14 cellular contexts compared by ENCODE assay signal in genomic region chr2:25337276-25337675, GRCh38. TPM values are rescaled to one million over a fixed set of nuclear protein-coding genes. Genes with fewer than 3 reads are reported as not detected.
DNase-seq lines count a peak whose midpoint lies in the region; ATAC-seq and TF ChIP-seq lines count a peak whose summit lies in the region.
"Had no signal": no experiment of that assay in that cellular context is flagged by ENCODE, and none has a peak within 500 bp of the region (broad histone marks: within the 10 kb centered on the region; RNA-seq: fewer than 3 reads in every experiment).

No MANE protein-coding gene starts in this region.

- H3K27ac Mint-ChIP-seq in natural killer cell (peak overlapping the region; percentile 49 to 71), T-cell (peak overlapping the region; percentile 93 to 95), CD14-positive monocyte (no peak overlapping the region)
- peak overlapping the region in 1 of 2 donors; percentile 22 for H3K27ac Mint-ChIP-seq in natural killer cell treated with Interleukin-12 subunit alpha and Interleukin-12 subunit beta and Interleukin-15 and Interleukin-18, amount 100 ng/mL, for 72 hours

- TF ChIP-seq EP300 in stomach (IDR thresholded peaks at IDR 0.05) = no peak

- H3K4me3 Mint-ChIP-seq in natural killer cell = peak overlapping the region; percentile 40
- no peak overlapping the region for H3K4me3 Mint-ChIP-seq in natural killer cell treated with Interleukin-12 subunit alpha and Interleukin-12 subunit beta and Interleukin-15 and Interleukin-18, amount 100 ng/mL, for 72 hours
- peak overlapping the region; percentile 14 to 57 (median 39) for H3K4me3 Mint-ChIP-seq in T-cell
- H3K4me3 Mint-ChIP-seq in CD14-positive monocyte = no peak overlapping the region

- no peaks in the 10 kb centered on the region for H3K36me3 ChIP-seq in stomach
- H3K36me3 ChIP-seq: vagina had no signal

- ATAC-seq in natural killer cell (no peak), T-cell (replicated peaks in 1 of 4) (peak in 3 of 4 experiments; percentile 21 to 42 (median 25)), esophagus mucosa (peak; percentile 42), GM18505 (IDR thresholded peaks at IDR 0.05; ENCODE audit: unreplicated experiment) (no peak)
- no peak for ATAC-seq in natural killer cell treated with Interleukin-12 subunit alpha and Interleukin-12 subunit beta and Interleukin-15 and Interleukin-18, amount 100 ng/mL, for 72 hours

- H3K9me3 Mint-ChIP-seq in natural killer cell (no peaks in the 10 kb centered on the region), T-cell (no peaks in the 10 kb centered on the region), CD14-positive monocyte (no peaks in the 10 kb centered on the region)
- no peaks in the 10 kb centered on the region for H3K9me3 Mint-ChIP-seq in natural killer cell treated with Interleukin-12 subunit alpha and Interleukin-12 subunit beta and Interleukin-15 and Interleukin-18, amount 100 ng/mL, for 72 hours

- DNase-seq in natural killer cell (no peak), T-cell (peak in 2 of 34 experiments; percentile 10 to 19), superior temporal gyrus (ENCODE audit: extremely low spot score) (peak; percentile 10), stomach (no peak), CD14-positive monocyte (ENCODE audit: low spot score) (no peak)
- DNase-seq in natural killer cell treated with Interleukin-12 subunit alpha and Interleukin-12 subunit beta and Interleukin-15 and Interleukin-18, amount 100 ng/mL, for 72 hours (ENCODE audit: low spot score) = no peak
- DNase-seq: activated CD8-positive, alpha-beta memory T cell treated with anti-CD3 and anti-CD28 coated beads for 24 hours; EL; NCI-H187 treated with DMSO at 0.1 percent for 48 hours; NCI-H526; stimulated activated CD4-positive, alpha-beta T cell treated with anti-CD3 and anti-CD28 coated beads, Interleukin-12 subunit alpha, Interleukin-12 subunit beta, amount 100 ng/mL, for 4 hours had no signal

- no peak overlapping the region for H3K4me3 ChIP-seq in stomach
- H3K4me3 ChIP-seq: vagina had no signal

- no peaks in the 10 kb centered on the region for H3K9me3 ChIP-seq in stomach
- H3K9me3 ChIP-seq: vagina had no signal

- POLR2A ChIA-PET in T-cell (lab: Charles Lee) = no interaction called here

- CTCF ChIA-PET in T-cell (lab: Charles Lee) = interaction anchor here (1.9 to 2.0 kb wide), 2 partner anchors 28 to 39 kb away, joined by 6 read pairs; no protein-coding TSS in a partner anchor

- H3K27me3 Mint-ChIP-seq in natural killer cell (ENCODE audit: low read depth in 2 of 2) (no peaks in the 10 kb centered on the region), T-cell (no peaks in the 10 kb centered on the region), CD14-positive monocyte (ENCODE audit: low read depth in 3 of 3) (peaks cover 0 to 8% (median 5%) of the 10 kb centered on the region in 3 donors)
- H3K27me3 Mint-ChIP-seq in natural killer cell treated with Interleukin-12 subunit alpha and Interleukin-12 subunit beta and Interleukin-15 and Interleukin-18, amount 100 ng/mL, for 72 hours = no peaks in the 10 kb centered on the region

- peaks cover 33 to 83% (median 55%) of the 10 kb centered on the region in 4 donors for H3K4me1 ChIP-seq in stomach

- H3K36me3 Mint-ChIP-seq in natural killer cell (no peaks in the 10 kb centered on the region), T-cell (no peaks in the 10 kb centered on the region), CD14-positive monocyte (peaks cover 18 to 20% of the 10 kb centered on the region in 2 donors)
- no peaks in the 10 kb centered on the region for H3K36me3 Mint-ChIP-seq in natural killer cell treated with Interleukin-12 subunit alpha and Interleukin-12 subunit beta and Interleukin-15 and Interleukin-18, amount 100 ng/mL, for 72 hours

- H3K27ac ChIP-seq in stomach = no peak overlapping the region
- H3K27ac ChIP-seq: vagina had no signal

- peaks cover 42 to 60% of the 10 kb centered on the region in 2 donors for H3K4me1 Mint-ChIP-seq in natural killer cell
- peaks cover 22 to 37% of the 10 kb centered on the region in 2 donors for H3K4me1 Mint-ChIP-seq in natural killer cell treated with Interleukin-12 subunit alpha and Interleukin-12 subunit beta and Interleukin-15 and Interleukin-18, amount 100 ng/mL, for 72 hours (ENCODE audit: low read depth in 2 of 2)
- peaks cover 70 to 72% (median 70%) of the 10 kb centered on the region in 3 donors for H3K4me1 Mint-ChIP-seq in T-cell
- H3K4me1 Mint-ChIP-seq in CD14-positive monocyte = peaks cover 37% of the 10 kb centered on the region

- WGBS in stomach, 5 donors = 67 to 83% (median 77%) methylated on average over 9 to 10 of the region's 10 CpGs

- intact Hi-C loops in natural killer cell (cut with micrococcal nuclease) = no loop called here
- intact Hi-C loops in stomach (cut with DNase I; ENCODE audit: low total_unique reads) = no loop called here
- intact Hi-C loops in CD14-positive monocyte (cut with micrococcal nuclease) = loop anchor here in 1 of 2 donors (5.0 kb wide), 1 partner anchor 35 kb away; no protein-coding TSS in a partner anchor

- TF ChIP-seq CTCF in natural killer cell (IDR thresholded peaks at IDR 0.05) (no peak), stomach (IDR thresholded peaks at IDR 0.05) (no peak), CD14-positive monocyte (IDR thresholded peaks at IDR 0.05) (no peak)

- TF ChIP-seq POLR2A in stomach (IDR thresholded peaks at IDR 0.05) (no peak), GM18505 (IDR thresholded peaks at IDR 0.05; ENCODE audit: borderline replicate concordance, extremely low read depth, insufficient read depth, insufficient read length) (no peak)

- no peaks in the 10 kb centered on the region for H3K27me3 ChIP-seq in stomach
- H3K27me3 ChIP-seq: vagina had no signal

RNA-seq across cellular contexts. Expression of gene DNMT3A, which starts 4.4 kb away (rescaled TPM):
- total RNA-seq in natural killer cell (10 to 100 TPM; 36.3 to 60.7 (median 45.2) TPM), T-cell (100 to 1,000 TPM in 1 of 5 donors, 10 to 100 TPM in 4; 78.7 to 125 (median 93.2) TPM), esophagus mucosa (9.5 TPM), stomach (10 to 100 TPM in 4 of 5 donors, 1 to 10 TPM in 1; 6.4 to 47.4 (median 21.9) TPM)
- 10 to 100 TPM in 1 of 2 donors, 1 to 10 TPM in 1; 8.9 to 32.2 TPM for total RNA-seq in natural killer cell treated with Interleukin-12 subunit alpha and Interleukin-12 subunit beta and Interleukin-15 and Interleukin-18, amount 100 ng/mL, for 72 hours
- polyA plus RNA-seq in stomach (10 to 100 TPM in 1 of 3 donors, 1 to 10 TPM in 2; 3.4 to 10.1 (median 5.1) TPM), CD14-positive monocyte (1 to 10 TPM; 1.7 to 2.7 TPM)

Comparison
In these comparisons a context has a peak if more than half of its experiments do, and no peak if none do; other contexts are left out.
1. H3K4me3 Mint-ChIP-seq: peak in natural killer cell (single experiment) and T-cell (3 of 3); none in natural killer cell treated with Interleukin-12 subunit alpha and Interleukin-12 subunit beta and Interleukin-15 and Interleukin-18, amount 100 ng/mL, for 72 hours (single experiment) and CD14-positive monocyte (0 of 2).
2. ATAC-seq: peak in T-cell (3 of 4) and esophagus mucosa (single experiment); none in natural killer cell (0 of 3), natural killer cell treated with Interleukin-12 subunit alpha and Interleukin-12 subunit beta and Interleukin-15 and Interleukin-18, amount 100 ng/mL, for 72 hours (0 of 2) and GM18505 (single experiment).
3. H3K27ac Mint-ChIP-seq: peak in natural killer cell (2 of 2) and T-cell (2 of 2); none in CD14-positive monocyte (0 of 7).